In the genomic region with DNA sequence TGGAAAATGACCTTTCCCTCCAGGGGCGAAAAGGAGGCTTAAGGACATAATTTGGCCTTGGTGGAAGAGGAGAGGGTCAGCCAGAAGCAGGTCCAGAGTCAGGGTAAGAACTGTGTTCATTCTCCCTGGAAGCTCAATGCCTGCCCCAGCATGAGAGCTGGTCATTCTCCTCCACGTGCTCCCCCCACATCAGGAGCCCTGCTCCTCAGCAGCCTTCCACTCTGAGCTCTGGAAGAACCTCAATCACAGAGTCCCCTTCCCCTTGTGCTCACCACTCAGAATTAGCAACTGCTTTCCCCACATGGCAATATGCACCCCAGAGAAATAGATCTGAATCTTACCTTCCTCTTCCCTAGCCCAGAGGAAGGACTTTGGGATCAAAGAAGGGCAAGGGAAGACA, we compare ENCODE assay signal across 35 cellular contexts.
DNase-seq lines count a peak whose midpoint lies in the region; ATAC-seq, FAIRE-seq and TF ChIP-seq lines count a peak whose summit lies in the region.
"Had no signal": no experiment of that assay in that cellular context is flagged by ENCODE, and none has a peak within 500 bp of the region (broad histone marks: within the 10 kb centered on the region; RNA-seq: fewer than 3 reads in every experiment).

No MANE protein-coding gene starts in this region.

- no peak overlapping the region for H2AK5ac ChIP-seq in H9 (ENCODE audit: insufficient read length, low read length)
- H2AK5ac ChIP-seq in H1 (ENCODE audit: low read depth, low read length) = no peak overlapping the region

- TF ChIP-seq POLR2A in H1 (IDR thresholded peaks at IDR 0.05; ENCODE audit: control extremely low read depth in 1 of 2, low read depth in 2 of 2, low read length in 2 of 2) (no peak), esophagus muscularis mucosa (IDR thresholded peaks at IDR 0.05; ENCODE audit: low read depth) (no peak)

- H3K4me1 Mint-ChIP-seq in H9 = no peaks in the 10 kb centered on the region
- no peaks in the 10 kb centered on the region for H3K4me1 Mint-ChIP-seq in mesothelial cell of epicardium
- H3K4me1 Mint-ChIP-seq: B cell; CD14-positive monocyte; CD4-positive, alpha-beta memory T cell; CD4-positive, CD25-positive, alpha-beta regulatory T cell; CD8-positive, alpha-beta memory T cell had no signal

- H2AFZ ChIP-seq in H9 (ENCODE audit: low read length) (no peak overlapping the region), H1 (ENCODE audit: low read length) (peak overlapping the region; percentile 45; the same call in 1 of the 2 replicates)

- H2BK12ac ChIP-seq in H9 (ENCODE audit: insufficient read length, low read depth, low read length) (no peak overlapping the region), H1 (ENCODE audit: low read depth, low read length) (no peak overlapping the region)

- no peaks in the 10 kb centered on the region for H3K9me3 ChIP-seq in H9 (ENCODE audit: control insufficient read depth, low read depth, low read length)
- 0 out of 4 replicates have a peak, but pooled peaks cover 0 to 3% of the 10 kb centered on the region in 2 experiments for H3K9me3 ChIP-seq in H1 (ENCODE audit: insufficient read depth in 2 of 2, low read depth in 1 of 2, low read length in 1 of 2)
- no peaks in the 10 kb centered on the region for H3K9me3 ChIP-seq in esophagus muscularis mucosa
- H3K9me3 ChIP-seq: A549, BE2C, Caco-2 had no signal

- no peak overlapping the region for H3K4me3 Mint-ChIP-seq in H9
- no peak overlapping the region for H3K4me3 Mint-ChIP-seq in mesothelial cell of epicardium
- H3K4me3 Mint-ChIP-seq: B cell; CD14-positive monocyte; CD4-positive, alpha-beta memory T cell; CD4-positive, alpha-beta T cell; CD4-positive, CD25-positive, alpha-beta regulatory T cell; CD8-positive, alpha-beta memory T cell; CD8-positive, alpha-beta T cell had no signal

- H3K9me3 Mint-ChIP-seq in H9 (peaks cover 7 to 9% of the 10 kb centered on the region in 2 experiments; a peak in 3 of 5 replicates), mesothelial cell of epicardium (peaks cover 41% of the 10 kb centered on the region)

- peak overlapping the region; percentile 8; the same call in 1 of the 2 replicates for H3K14ac ChIP-seq in H9 (ENCODE audit: insufficient read depth, low read length)
- H3K14ac ChIP-seq in H1 (ENCODE audit: insufficient read length) = no peak overlapping the region

- H3K36me3 ChIP-seq in H1 (ENCODE audit: control insufficient read depth in 2 of 4, insufficient read depth in 4 of 4, low read length in 3 of 4) (no peaks in the 10 kb centered on the region), esophagus muscularis mucosa (no peaks in the 10 kb centered on the region)
- H3K36me3 ChIP-seq: BE2C; BLaER1; BLaER1 treated with 17β-estradiol and CSF1 and Interleukin-3, amounts not matched to agents 10 nM and 100 nM had no signal

- no peak overlapping the region for H3T11ph ChIP-seq in H9 (ENCODE audit: low read length)

- H3K18ac ChIP-seq in H9 (ENCODE audit: insufficient read length, low read depth, low read length) = no peak overlapping the region
- H3K18ac ChIP-seq in H1 (ENCODE audit: extremely low read depth, low read length) = no peak overlapping the region

- intact Hi-C loops in esophagus muscularis mucosa (cut with DNase I) = no loop called here

- H4K20me1 ChIP-seq in H9 (ENCODE audit: control insufficient read depth, insufficient read depth, insufficient read length) (no peaks in the 10 kb centered on the region), H1 (replicated peaks in 1 of 2; ENCODE audit: control insufficient read depth in 1 of 2, insufficient read depth in 2 of 2, low read length in 2 of 2) (no peaks in the 10 kb centered on the region)
- H4K20me1 ChIP-seq: BLaER1; BLaER1 treated with 17β-estradiol and CSF1 and Interleukin-3, amounts not matched to agents 10 nM and 100 nM had no signal

- FAIRE-seq in H1 (lab: Jason Lieb, UNC) = no peak
- FAIRE-seq: A204.1, A549, D721Med had no signal

- H4K91ac ChIP-seq in H9 (ENCODE audit: insufficient read length, low read depth, low read length) (no peak overlapping the region), H1 (replicated peaks; ENCODE audit: insufficient read length, low read length) (no peak overlapping the region)

- H4K5ac ChIP-seq in H9 (ENCODE audit: insufficient read length, low read depth, low read length) (no peak overlapping the region), H1 (ENCODE audit: insufficient read length, low read depth, low read length) (no peak overlapping the region)

- WGBS in H9 (ENCODE audit: extremely low coverage, insufficient read length, low lambda C conversion rate) = no CpG with 5 or more reads among the region's 2 CpGs
- WGBS in H1 (ENCODE audit: extremely low coverage in 1 of 2, insufficient coverage in 1 of 2, insufficient read length in 1 of 2, insufficient replicate concordance in 2 of 2, low coverage in 1 of 2, low lambda C conversion rate in 2 of 2, missing lambda C conversion rate in 1 of 2), 2 experiments = 71% methylated on average over 1 of the region's 2 CpGs; no CpG with 5 or more reads in 1 of the 2 experiments
- WGBS in esophagus muscularis mucosa = 37% methylated on average over 2 of the region's 2 CpGs

- H3K4me2 ChIP-seq in H9 (ENCODE audit: insufficient read depth, insufficient read length, low read length) = no peak overlapping the region
- H3K4me2 ChIP-seq in H1 (ENCODE audit: insufficient read depth in 1 of 2, low read depth in 2 of 2, low read length in 2 of 2) = no peak overlapping the region
- H3K4me2 ChIP-seq: A549; BLaER1; BLaER1 treated with 17β-estradiol and CSF1 and Interleukin-3, amounts not matched to agents 10 nM and 100 nM had no signal

- TF ChIP-seq RAD21 in H1 (IDR thresholded peaks at IDR 0.05 in 1 of 2, conservative IDR thresholded peaks at IDR 0.05 in 1 of 2; ENCODE audit: low read depth in 2 of 2, low read length in 2 of 2) = no peak

- no peak overlapping the region for H3K27ac ChIP-seq in H9 (ENCODE audit: insufficient read length, low read depth, low read length)
- no peak overlapping the region for H3K27ac ChIP-seq in H1 (ENCODE audit: low read depth, low read length)
- H3K27ac ChIP-seq in esophagus muscularis mucosa (replicated peaks in 1 of 4) = no peak overlapping the region
- H3K27ac ChIP-seq: 22Rv1; A549; BLaER1; BLaER1 treated with 17β-estradiol and CSF1 and Interleukin-3, amounts not matched to agents 10 nM and 100 nM; C4-2B had no signal

- H3K4ac ChIP-seq in H9 (ENCODE audit: low read depth, low read length) = no peak overlapping the region
- no peak overlapping the region for H3K4ac ChIP-seq in H1 (replicated peaks; ENCODE audit: insufficient read length, low read depth, low read length)

- H3K4me1 ChIP-seq in H9 (ENCODE audit: insufficient read depth, low read length) (no peaks in the 10 kb centered on the region), H1 (replicated peaks in 1 of 4; ENCODE audit: control insufficient read depth in 3 of 4, insufficient read depth in 4 of 4, low read length in 3 of 4) (no peaks in the 10 kb centered on the region), esophagus muscularis mucosa (no peaks in the 10 kb centered on the region)
- H3K4me1 ChIP-seq: A549; BE2C; BLaER1; BLaER1 treated with 17β-estradiol and CSF1 and Interleukin-3, amounts not matched to agents 10 nM and 100 nM; Caco-2 had no signal

- H3K27me3 Mint-ChIP-seq in H9 (ENCODE audit: low read depth) (peaks cover 2% of the 10 kb centered on the region; the same call in 1 of the 2 replicates), mesothelial cell of epicardium (ENCODE audit: low read depth) (no peaks in the 10 kb centered on the region)
- H3K27me3 Mint-ChIP-seq: CD4-positive, alpha-beta memory T cell; CD4-positive, CD25-positive, alpha-beta regulatory T cell had no signal

- H3K23ac ChIP-seq in H9 (ENCODE audit: insufficient read length, low read depth, low read length) (no peak overlapping the region), H1 (ENCODE audit: insufficient read length) (no peak overlapping the region)

- H3K36me3 Mint-ChIP-seq in H9 (ENCODE audit: insufficient read depth in 1 of 3, low read depth in 3 of 3) (no peaks in the 10 kb centered on the region; a peak in 1 of 7 replicates), mesothelial cell of epicardium (no peaks in the 10 kb centered on the region)
- H3K36me3 Mint-ChIP-seq: CD14-positive monocyte; CD4-positive, alpha-beta memory T cell; CD4-positive, CD25-positive, alpha-beta regulatory T cell; CD8-positive, alpha-beta memory T cell; CD8-positive, alpha-beta T cell had no signal

- POLR2A ChIA-PET in H1 (lab: Charles Lee; ENCODE audit: partially characterized antibody) = no interaction called here

- no peak overlapping the region for H2BK15ac ChIP-seq in H9 (ENCODE audit: low read depth, low read length)
- no peak overlapping the region for H2BK15ac ChIP-seq in H1 (ENCODE audit: low read length)

- H2BK120ac ChIP-seq in H9 (ENCODE audit: low read depth, low read length, poor library complexity, severe bottlenecking) = no peak overlapping the region
- H2BK120ac ChIP-seq in H1 (replicated peaks; ENCODE audit: low read depth, low read length) = no peak overlapping the region

- DNase-seq in H9 = no peak
- no peak for DNase-seq in H1 (ENCODE audit: low read depth in 1 of 2, low spot score in 2 of 2)
- peak; percentile 62 for DNase-seq in esophagus muscularis mucosa (ENCODE audit: extremely low spot score)
- DNase-seq in mesothelial cell of epicardium (ENCODE audit: low spot score in 2 of 2, unreplicated experiment in 2 of 2) = no peak
- DNase-seq: 8988T; ACHN; AML-193; BE2C; C1 segment of cervical spinal cord; Caco-2; Calu3; CD4-positive, alpha-beta memory T cell; CD4-positive, alpha-beta T cell; CD4-positive, CD25-positive, alpha-beta regulatory T cell; CD8-positive, alpha-beta memory T cell; CD8-positive, alpha-beta T cell; COR-L47; DMS 273 treated with DMSO at 0.1 percent for 48 hours; DMS153; DMS53; DMS79; DMS79 treated with DMSO at 0.1 percent for 48 hours; DND-41; EL had no signal

- H3K27ac Mint-ChIP-seq in H9 = no peak overlapping the region
- no peak overlapping the region for H3K27ac Mint-ChIP-seq in mesothelial cell of epicardium
- H3K27ac Mint-ChIP-seq: B cell; CD14-positive monocyte; CD4-positive, alpha-beta memory T cell; CD4-positive, alpha-beta T cell; CD4-positive, CD25-positive, alpha-beta regulatory T cell; CD8-positive, alpha-beta memory T cell; CD8-positive, alpha-beta T cell had no signal

- ATAC-seq in GM21381 (IDR thresholded peaks at IDR 0.05; ENCODE audit: unreplicated experiment) = no peak
- no peak for ATAC-seq in GM18873 (IDR thresholded peaks at IDR 0.05; ENCODE audit: low FRiP score, unreplicated experiment)
- ATAC-seq: A549; CD8-positive, alpha-beta T cell had no signal

- H3K79me2 ChIP-seq in H9 (ENCODE audit: insufficient read depth, low read length) = no peaks in the 10 kb centered on the region
- no peaks in the 10 kb centered on the region for H3K79me2 ChIP-seq in H1 (ENCODE audit: control insufficient read depth in 1 of 2, insufficient read depth in 2 of 2, low read length in 2 of 2)

- H3K4me3 ChIP-seq in H1 (ENCODE audit: extremely low read depth in 1 of 4, insufficient read depth in 2 of 4, low read depth in 3 of 4, low read length in 4 of 4) = no peak overlapping the region
- no peak overlapping the region for H3K4me3 ChIP-seq in esophagus muscularis mucosa
- H3K4me3 ChIP-seq: A549; BLaER1; BLaER1 treated with 17β-estradiol and CSF1 and Interleukin-3, amounts not matched to agents 10 nM and 100 nM had no signal

- H4K8ac ChIP-seq in H9 (replicated peaks; ENCODE audit: insufficient read length, low read depth, low read length) = no peak overlapping the region
- H4K8ac ChIP-seq in H1 (ENCODE audit: extremely low read depth, insufficient read depth, low read length) = no peak overlapping the region

- no peaks in the 10 kb centered on the region for H3K79me1 ChIP-seq in H9 (ENCODE audit: insufficient read depth, low read depth, low read length, poor library complexity, severe bottlenecking)
- H3K79me1 ChIP-seq in H1 (ENCODE audit: low read depth, low read length) = no peaks in the 10 kb centered on the region

- TF ChIP-seq EP300 in H1 (IDR thresholded peaks at IDR 0.05; ENCODE audit: borderline replicate concordance in 1 of 2, low read depth in 2 of 2, low read length in 2 of 2) = no peak
- no peak for TF ChIP-seq EP300 in esophagus muscularis mucosa (IDR thresholded peaks at IDR 0.05)

- H3K23me2 ChIP-seq in H9 (ENCODE audit: insufficient read length, low read depth, low read length, poor library complexity, severe bottlenecking) (no peaks in the 10 kb centered on the region), H1 (ENCODE audit: low read depth, low read length) (no peaks in the 10 kb centered on the region)

- H2BK5ac ChIP-seq in H9 (ENCODE audit: insufficient read length, low read length) (no peak overlapping the region), H1 (ENCODE audit: low read depth, low read length) (no peak overlapping the region)

- no peaks in the 10 kb centered on the region for H3K27me3 ChIP-seq in H9 (ENCODE audit: insufficient read depth, low read length)
- H3K27me3 ChIP-seq in H1 (replicated peaks in 1 of 4; ENCODE audit: control insufficient read depth in 3 of 4, extremely low read depth in 1 of 4, insufficient read depth in 3 of 4, low read length in 3 of 4) = no peaks in the 10 kb centered on the region
- H3K27me3 ChIP-seq in esophagus muscularis mucosa = peaks cover 0 to 5% (median 0%) of the 10 kb centered on the region in 4 donors
- H3K27me3 ChIP-seq: BE2C; BLaER1; BLaER1 treated with 17β-estradiol and CSF1 and Interleukin-3, amounts not matched to agents 10 nM and 100 nM had no signal

- peak overlapping the region; percentile 82 for H3K56ac ChIP-seq in H9 (ENCODE audit: insufficient read length, low read depth, low read length)
- no peak overlapping the region for H3K56ac ChIP-seq in H1 (replicated peaks; ENCODE audit: insufficient read length, low read depth, low read length)

- TF ChIP-seq CTCF in H9 (conservative IDR thresholded peaks at IDR 0.05) (no peak), H1 (IDR thresholded peaks at IDR 0.05; ENCODE audit: control extremely low read depth in 1 of 3, insufficient read depth in 1 of 3, low read depth in 1 of 3, low read length in 3 of 3) (no peak), esophagus muscularis mucosa (IDR thresholded peaks at IDR 0.05) (no peak), mesothelial cell of epicardium (IDR thresholded peaks at IDR 0.05; ENCODE audit: unreplicated experiment) (no peak)

- H3K9ac ChIP-seq in H9 (ENCODE audit: extremely low read depth, insufficient read length, low read length) (no peak overlapping the region), H1 (replicated peaks in 1 of 4; ENCODE audit: extremely low read depth in 1 of 4, low read depth in 3 of 4, low read length in 3 of 4) (no peak overlapping the region)
- H3K9ac ChIP-seq: BLaER1; BLaER1 treated with 17β-estradiol and CSF1 and Interleukin-3, amounts not matched to agents 10 nM and 100 nM had no signal

- CTCF ChIA-PET in H1 (lab: Charles Lee; ENCODE audit: partially characterized antibody) = no interaction called here

- H2BK20ac ChIP-seq in H9 (ENCODE audit: low read depth, low read length, poor library complexity, severe bottlenecking) (no peak overlapping the region), H1 (ENCODE audit: low read length) (no peak overlapping the region)
